21 cellular contexts compared by ENCODE assay signal in the genomic region with DNA sequence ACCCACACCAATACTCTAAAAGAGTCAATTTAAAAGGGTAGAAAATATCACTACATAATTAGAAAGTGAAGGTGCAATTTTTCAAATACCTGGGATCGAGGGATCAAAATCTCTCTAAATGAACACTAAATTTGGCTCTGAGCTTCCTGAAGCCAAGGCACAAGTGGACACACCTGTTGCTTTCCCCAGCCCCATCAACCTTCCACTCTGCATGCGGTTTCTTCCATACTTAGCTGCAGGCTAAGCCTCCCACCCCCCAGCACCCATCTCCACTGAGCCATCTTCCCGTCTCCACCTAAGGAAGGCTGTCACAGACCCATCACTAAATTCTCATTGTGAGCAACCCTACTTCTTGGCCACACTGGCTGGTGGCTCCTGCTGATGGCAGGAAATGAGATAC. TPM values are rescaled to one million over a fixed set of nuclear protein-coding genes. Genes with fewer than 3 reads are reported as not detected.
DNase-seq lines count a peak whose midpoint lies in the region; ATAC-seq and TF ChIP-seq lines count a peak whose summit lies in the region.
"Had no signal": no experiment of that assay in that cellular context is flagged by ENCODE, and none has a peak within 500 bp of the region (broad histone marks: within the 10 kb centered on the region; RNA-seq: fewer than 3 reads in every experiment).

No MANE protein-coding gene starts in this region.

- H3K27me3 Mint-ChIP-seq in T-helper 17 cell: no peaks in the 10 kb centered on the region

- DNase-seq in left ventricle myocardium inferior: no peak
- DNase-seq in right cardiac atrium: no peak
- no peak for DNase-seq in T-helper 17 cell
- DNase-seq in psoas muscle: no peak
- no peak for DNase-seq in NK-92 treated with Interleukin-12 subunit alpha and Interleukin-12 subunit beta, amount 100 ng/mL, for 24 hours (lab: John Stamatoyannopoulos, UW)
- DNase-seq in superior temporal gyrus (ENCODE audit: extremely low spot score): no peak
- no peak for DNase-seq in SKM-1 (lab: John Stamatoyannopoulos, UW; ENCODE audit: unreplicated experiment)
- DNase-seq: BE2C, DMS53, GDM1, MG63, NCI-H1048, NCI-H1417 treated with DMSO at 0.1 percent for 48 hours, NCI-H187, NCI-H446, NCI-H526, PC-9, SHP77 treated with DMSO at 0.1 percent for 48 hours had no signal

- ATAC-seq in right cardiac atrium (no peak), T-helper 17 cell (no peak), psoas muscle (no peak)
- ATAC-seq: A549 had no signal

- H3K4me1 Mint-ChIP-seq in T-helper 17 cell: peaks cover 7% of the 10 kb centered on the region

- peaks cover 2% of the 10 kb centered on the region for H3K36me3 Mint-ChIP-seq in T-helper 17 cell (ENCODE audit: low read depth)

- no peak overlapping the region for H3K4me3 ChIP-seq in left ventricle myocardium inferior
- no peak overlapping the region for H3K4me3 ChIP-seq in right cardiac atrium (ENCODE audit: low read length)
- no peak overlapping the region for H3K4me3 ChIP-seq in psoas muscle
- H3K4me3 ChIP-seq: A549, MG63, PC-9, SK-N-MC had no signal

- H3K27ac ChIP-seq in left ventricle myocardium inferior (replicated peaks): peak overlapping the region; percentile 9
- no peak overlapping the region for H3K27ac ChIP-seq in right cardiac atrium (ENCODE audit: low read length)
- H3K27ac ChIP-seq in psoas muscle: peak overlapping the region; percentile 69
- H3K27ac ChIP-seq: A549, PC-9, RWPE1, SK-N-MC had no signal

- WGBS in right cardiac atrium: 98% methylated on average over 3 of the region's 3 CpGs
- WGBS in psoas muscle, 3 donors: 62 to 87% (median 73%) methylated on average over 3 of the region's 3 CpGs

- H3K36me3 ChIP-seq in left ventricle myocardium inferior (peaks cover 21% of the 10 kb centered on the region), psoas muscle (ENCODE audit: insufficient read depth in 1 of 2, low read depth in 1 of 2) (peaks cover 4 to 52% of the 10 kb centered on the region in 2 donors)

- intact Hi-C loops in left ventricle myocardium inferior (cut with micrococcal nuclease) (loop anchor here (10.0 kb wide), 1 partner anchor 177 kb away; no protein-coding TSS in a partner anchor), right cardiac atrium (cut with DNase I) (loop anchor here in 3 of 4 donors (5.0 to 10.0 kb wide), 4 partner anchors 177 to 315 kb away; no protein-coding TSS in a partner anchor), psoas muscle (cut with DNase I) (loop anchor here (5.0 to 10.0 kb wide), 5 partner anchors 35 to 747 kb away; no protein-coding TSS in a partner anchor)

- H3K27me3 ChIP-seq in left ventricle myocardium inferior (ENCODE audit: low read depth) (no peaks in the 10 kb centered on the region), right cardiac atrium (ENCODE audit: control insufficient read depth, insufficient read depth) (no peaks in the 10 kb centered on the region), psoas muscle (ENCODE audit: insufficient read depth in 3 of 3, low read length in 2 of 3) (no peaks in the 10 kb centered on the region)
- H3K27me3 ChIP-seq: BE2C, MG63 had no signal

- H3K9me3 ChIP-seq in left ventricle myocardium inferior (replicated peaks) (no peaks in the 10 kb centered on the region), right cardiac atrium (ENCODE audit: control insufficient read depth, low read length) (no peaks in the 10 kb centered on the region), T-helper 17 cell (ENCODE audit: control insufficient read depth, low read length, poor library complexity, severe bottlenecking) (no peaks in the 10 kb centered on the region), psoas muscle (no peaks in the 10 kb centered on the region)
- H3K9me3 ChIP-seq: A549, BE2C, MG63 had no signal

- peaks cover 39% of the 10 kb centered on the region for H3K4me1 ChIP-seq in left ventricle myocardium inferior
- no peaks in the 10 kb centered on the region for H3K4me1 ChIP-seq in right cardiac atrium (ENCODE audit: control insufficient read depth, insufficient read depth, low read length)
- peaks cover 46% of the 10 kb centered on the region for H3K4me1 ChIP-seq in psoas muscle
- H3K4me1 ChIP-seq: BE2C had no signal

- no peak overlapping the region for H3K4me3 Mint-ChIP-seq in T-helper 17 cell

- TF ChIP-seq CTCF in left ventricle myocardium inferior (IDR thresholded peaks at IDR 0.05; ENCODE audit: borderline replicate concordance) (no peak), psoas muscle (IDR thresholded peaks at IDR 0.05) (no peak)

- H3K27ac Mint-ChIP-seq in T-helper 17 cell: peak overlapping the region; percentile 45

RNA-seq across cellular contexts. Expression of a gene that starts 30.5 kb away (rescaled TPM):
- total RNA-seq in left ventricle myocardium inferior: 23.9 TPM
- 10 to 100 TPM; 22.0 to 29.4 (median 23.9) TPM for total RNA-seq in right cardiac atrium
- 25.8 TPM for polyA plus RNA-seq in right cardiac atrium
- total RNA-seq in T-helper 17 cell: 100 to 1,000 TPM in 1 of 2 donors, 10 to 100 TPM in 1; 87.5 to 103 TPM
- 10 to 100 TPM; 21.3 to 37.2 (median 33.5) TPM for total RNA-seq in psoas muscle
- polyA plus RNA-seq in psoas muscle: 10 to 100 TPM; 38.8 to 49.1 (median 40.5) TPM

RNA-seq across cellular contexts. Expression of a gene that starts 43.9 kb away (rescaled TPM):
- total RNA-seq in left ventricle myocardium inferior (28.2 TPM), right cardiac atrium (10 to 100 TPM; 24.8 to 33.3 (median 26.1) TPM), T-helper 17 cell (10 to 100 TPM; 27.8 to 89.7 TPM), psoas muscle (100 to 1,000 TPM in 2 of 4 donors, 10 to 100 TPM in 2; 30.3 to 113 (median 83.8) TPM)
- polyA plus RNA-seq in right cardiac atrium (24.4 TPM), psoas muscle (100 to 1,000 TPM in 2 of 3 donors, 10 to 100 TPM in 1; 56.9 to 152 (median 107) TPM)
